23 cellular contexts compared by ENCODE assay signal in the genomic region with DNA sequence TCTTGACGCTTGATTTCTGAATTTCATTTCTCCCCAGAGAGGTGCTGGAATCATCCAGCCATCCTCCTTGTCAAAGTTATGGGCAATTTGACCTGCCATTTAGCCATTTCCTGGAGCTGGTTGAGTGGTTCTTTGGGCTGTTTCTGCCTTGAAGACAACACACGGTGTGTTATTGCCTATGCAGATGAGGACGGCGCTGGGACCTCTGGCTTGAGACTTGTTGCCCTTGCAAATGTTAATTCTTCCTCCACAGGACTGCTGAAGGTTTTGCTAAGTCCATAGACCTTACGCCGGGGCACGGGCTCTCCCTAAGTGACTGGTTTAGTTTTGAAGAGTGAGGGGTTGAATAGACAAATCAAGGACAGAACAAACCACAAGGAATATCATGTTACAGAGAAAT.
"Had no signal": no experiment of that assay in that cellular context is flagged by ENCODE, and none has a peak within 500 bp of the region (broad histone marks: within the 10 kb centered on the region; RNA-seq: fewer than 3 reads in every experiment).

No MANE protein-coding gene starts in this region.

- ATAC-seq: effector memory CD8-positive, alpha-beta T cell; gastrocnemius medialis; naive thymus-derived CD4-positive, alpha-beta T cell; stimulated activated naive B cell treated with anti-CD40 and anti-IgM and Interleukin-4, amounts not matched to agents 10 μg/mL and 1 μg/mL and 100 μg/mL, for 72 hours; T-helper 17 cell had no signal

- DNase-seq: activated CD4-positive, alpha-beta memory T cell treated with anti-CD3 and anti-CD28 coated beads for 36 hours; activated CD4-positive, alpha-beta T cell treated with anti-CD3 and anti-CD28 coated beads for 4 hours; activated CD4-positive, CD25-positive, alpha-beta regulatory T cell; activated naive CD4-positive, alpha-beta T cell treated with Interleukin-2 at 50 U/mL for 16 hours; activated naive CD8-positive, alpha-beta T cell treated with anti-CD3 and anti-CD28 coated beads for 36 hours; activated T-cell treated with anti-CD3 and anti-CD28 coated beads, Interleukin-2, amount 50 U/mL, for 48 hours; colonic mucosa; dorsolateral prefrontal cortex; effector memory CD8-positive, alpha-beta T cell; gastrocnemius medialis; hippocampal formation; kidney glomerular epithelial cell; left ventricle myocardium inferior; naive thymus-derived CD4-positive, alpha-beta T cell; retina; stimulated activated CD4-positive, alpha-beta T cell treated with anti-CD3 and anti-CD28 coated beads, Interleukin-2, amount 100 ng/mL, for 48 hours; stimulated activated CD8-positive, alpha-beta memory T cell treated with anti-CD3 and anti-CD28 coated beads, Interleukin-4, amount 100 ng/mL, for 48 hours; stimulated activated naive B cell treated with anti-CD40 and anti-IgM and Interleukin-4, amounts not matched to agents 10 μg/mL and 1 μg/mL and 100 μg/mL, for 72 hours; T-helper 17 cell; testis; trophoblast cell had no signal

- H3K4me3 Mint-ChIP-seq: activated CD4-positive, alpha-beta memory T cell treated with anti-CD3 and anti-CD28 coated beads for 36 hours; activated naive CD8-positive, alpha-beta T cell treated with anti-CD3 and anti-CD28 coated beads for 36 hours; central memory CD8-positive, alpha-beta T cell; effector memory CD8-positive, alpha-beta T cell; naive thymus-derived CD4-positive, alpha-beta T cell; stimulated activated naive B cell treated with anti-CD40 and anti-IgM and Interleukin-4, amounts not matched to agents 10 μg/mL and 1 μg/mL and 100 μg/mL, for 72 hours; T-helper 17 cell had no signal

- H3K36me3 Mint-ChIP-seq: activated CD4-positive, alpha-beta memory T cell treated with anti-CD3 and anti-CD28 coated beads for 36 hours; stimulated activated naive B cell treated with anti-CD40 and anti-IgM and Interleukin-4, amounts not matched to agents 10 μg/mL and 1 μg/mL and 100 μg/mL, for 72 hours had no signal

- H3K27ac Mint-ChIP-seq: activated CD4-positive, alpha-beta memory T cell treated with anti-CD3 and anti-CD28 coated beads for 36 hours; activated naive CD8-positive, alpha-beta T cell treated with anti-CD3 and anti-CD28 coated beads for 36 hours; effector memory CD8-positive, alpha-beta T cell; naive thymus-derived CD4-positive, alpha-beta T cell; stimulated activated naive B cell treated with anti-CD40 and anti-IgM and Interleukin-4, amounts not matched to agents 10 μg/mL and 1 μg/mL and 100 μg/mL, for 72 hours; T-helper 17 cell had no signal

- H3K9me3 Mint-ChIP-seq: central memory CD8-positive, alpha-beta T cell had no signal

- H3K4me1 ChIP-seq: colonic mucosa, esophagus muscularis mucosa, gastrocnemius medialis, left ventricle myocardium inferior, testis had no signal

- H3K4me3 ChIP-seq: colonic mucosa, dorsolateral prefrontal cortex, esophagus muscularis mucosa, gastrocnemius medialis, left ventricle myocardium inferior, testis had no signal

- H3K9me3 ChIP-seq: colonic mucosa, gastrocnemius medialis, testis had no signal

- H3K36me3 ChIP-seq: colonic mucosa, esophagus muscularis mucosa, gastrocnemius medialis, left ventricle myocardium inferior had no signal

- H3K27ac ChIP-seq: colonic mucosa, dorsolateral prefrontal cortex, esophagus muscularis mucosa, gastrocnemius medialis, left ventricle myocardium inferior, testis had no signal

- H3K27me3 ChIP-seq: colonic mucosa, testis had no signal

- H3K27me3 Mint-ChIP-seq: T-helper 17 cell had no signal

- H3K4me1 Mint-ChIP-seq: activated naive CD8-positive, alpha-beta T cell treated with anti-CD3 and anti-CD28 coated beads for 36 hours; central memory CD8-positive, alpha-beta T cell; stimulated activated naive B cell treated with anti-CD40 and anti-IgM and Interleukin-4, amounts not matched to agents 10 μg/mL and 1 μg/mL and 100 μg/mL, for 72 hours had no signal
